In the genomic region with DNA sequence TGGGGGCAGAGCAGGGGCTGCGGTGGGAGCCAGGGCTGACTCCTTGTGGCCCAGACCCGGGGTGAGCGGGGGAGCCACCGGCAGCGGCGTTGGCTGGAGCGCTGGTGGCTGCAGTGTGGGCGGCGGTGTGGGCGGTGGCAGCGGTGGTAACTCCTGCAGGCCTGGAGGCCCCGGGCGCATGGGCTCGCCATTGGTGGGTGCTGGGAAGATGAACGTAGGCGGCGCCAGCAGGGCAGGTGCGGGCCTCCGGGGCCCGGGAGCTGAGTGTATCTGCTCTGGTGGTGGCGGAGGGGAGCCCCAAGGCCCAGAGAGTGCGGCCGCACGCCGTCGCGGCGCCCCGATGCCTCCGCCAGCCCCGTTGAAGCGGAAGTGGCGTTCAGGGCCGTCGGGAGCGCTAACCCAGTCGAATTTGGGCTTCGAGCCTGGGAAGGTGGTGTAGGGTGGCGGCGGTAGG, we compare ENCODE assay signal across 27 cellular contexts. TPM values are rescaled to one million over a fixed set of nuclear protein-coding genes. Genes with fewer than 3 reads are reported as not detected.
DNase-seq lines count a peak whose midpoint lies in the region; ATAC-seq, FAIRE-seq and TF ChIP-seq lines count a peak whose summit lies in the region.
"Had no signal": no experiment of that assay in that cellular context is flagged by ENCODE, and none has a peak within 500 bp of the region (broad histone marks: within the 10 kb centered on the region; RNA-seq: fewer than 3 reads in every experiment).

No MANE protein-coding gene starts in this region.

- H3K4me3 Mint-ChIP-seq in CD8-positive, alpha-beta T cell: no peak overlapping the region

- peaks cover 18% of the 10 kb centered on the region for H3F3A ChIP-seq in SK-N-SH (replicated peaks; ENCODE audit: insufficient read depth)

- no peaks in the 10 kb centered on the region for H3K27me3 ChIP-seq in SK-N-SH (ENCODE audit: insufficient read depth)
- no peaks in the 10 kb centered on the region; a peak in 1 of 4 replicates for H3K27me3 ChIP-seq in GM12878 (replicated peaks in 1 of 2; ENCODE audit: control insufficient read depth in 2 of 2, insufficient read depth in 2 of 2, low read length in 1 of 2)
- H3K27me3 ChIP-seq in CD8-positive, alpha-beta T cell (ENCODE audit: insufficient read depth, low read length): peaks cover 4% of the 10 kb centered on the region
- H3K27me3 ChIP-seq in vagina: no peaks in the 10 kb centered on the region
- H3K27me3 ChIP-seq: dorsolateral prefrontal cortex had no signal

- H3K36me3 ChIP-seq in SK-N-SH (replicated peaks in 1 of 2; ENCODE audit: control insufficient read depth in 1 of 2, insufficient read depth in 2 of 2, low read length in 1 of 2) (peaks cover 10 to 35% of the 10 kb centered on the region in 2 experiments), GM12878 (ENCODE audit: control insufficient read depth in 2 of 2, insufficient read depth in 2 of 2, low read length in 1 of 2) (peaks cover 11 to 15% of the 10 kb centered on the region in 2 experiments; a peak in 3 of 4 replicates), vagina (peaks cover 0 to 36% of the 10 kb centered on the region in 2 donors)
- H3K36me3 ChIP-seq in CD8-positive, alpha-beta T cell (ENCODE audit: insufficient read depth, low read length): peaks cover 32% of the 10 kb centered on the region

- intact Hi-C loops in GM12878 (cut with micrococcal nuclease; ENCODE audit: unreplicated experiment): loop anchor here (5.0 kb wide), 1 partner anchor 154 kb away; no protein-coding TSS in a partner anchor
- intact Hi-C loops in CD8-positive, alpha-beta T cell (cut with DNase I, micrococcal nuclease): loop anchor here in 1 of 2 experiments (5.0 to 10.0 kb wide), 3 partner anchors 49 to 1959 kb away; partner anchors contain the start of genes C19orf47, CATSPERG, EIF3K and MAP4K1
- intact Hi-C loops in vagina (cut with DNase I): no loop called here

- BruUV-seq in GM12878 (replicated peaks; lab: Mats Ljungman, UMichigan): no TSS peak

- WGBS in SK-N-SH (ENCODE audit: low lambda C conversion rate): 97% methylated on average over 39 of the region's 40 CpGs
- WGBS in GM12878 (ENCODE audit: insufficient coverage, insufficient replicate concordance, low lambda C conversion rate, missing lambda C conversion rate): 82% methylated on average over 38 of the region's 40 CpGs

- H3K4me1 ChIP-seq in SK-N-SH (ENCODE audit: control insufficient read depth in 1 of 2, insufficient read depth in 2 of 2, low read depth in 1 of 2, low read length in 1 of 2) (peaks cover 4 to 13% of the 10 kb centered on the region in 2 experiments; a peak in 2 of 4 replicates), GM12878 (ENCODE audit: control insufficient read depth, insufficient read depth, low read length) (peaks cover 12% of the 10 kb centered on the region), vagina (peaks cover 39% of the 10 kb centered on the region)
- peaks cover 36% of the 10 kb centered on the region for H3K4me1 ChIP-seq in CD8-positive, alpha-beta T cell (ENCODE audit: insufficient read depth, low read length)

- TF ChIP-seq RAD21 in SK-N-SH (IDR thresholded peaks at IDR 0.05; ENCODE audit: low read length): no peak
- TF ChIP-seq RAD21 in GM12878 (IDR thresholded peaks at IDR 0.05; ENCODE audit: insufficient read depth, low read depth, low read length): no peak

- H3K9me2 ChIP-seq in SK-N-SH: no peaks in the 10 kb centered on the region

- no peak overlapping the region for H3K27ac Mint-ChIP-seq in CD8-positive, alpha-beta T cell
- H3K27ac Mint-ChIP-seq: activated T-helper 17 cell treated with anti-CD3 and anti-CD28 coated beads, Interleukin-2, amount 50 U/mL, for 72 hours; CD4-positive, alpha-beta T cell had no signal

- H2AFZ ChIP-seq in SK-N-SH (ENCODE audit: low read depth) (no peak overlapping the region), GM12878 (ENCODE audit: control insufficient read depth, low read depth, low read length) (no peak overlapping the region)

- no peak overlapping the region for H3K27ac ChIP-seq in SK-N-SH (ENCODE audit: low read depth in 2 of 2, low read length in 1 of 2)
- H3K27ac ChIP-seq in GM12878 (ENCODE audit: control insufficient read depth, insufficient read depth): no peak overlapping the region
- H3K27ac ChIP-seq in CD8-positive, alpha-beta T cell (ENCODE audit: low read depth, low read length): no peak overlapping the region
- H3K27ac ChIP-seq in vagina: no peak overlapping the region
- H3K27ac ChIP-seq: dorsolateral prefrontal cortex, HL-60, KMS-11, thoracic aorta had no signal

- TF ChIP-seq EP300 in SK-N-SH (IDR thresholded peaks at IDR 0.05; ENCODE audit: borderline replicate concordance in 1 of 2, low read depth in 1 of 2, low read length in 1 of 2) (no peak), GM12878 (IDR thresholded peaks at IDR 0.05; ENCODE audit: borderline replicate concordance in 1 of 2, control insufficient read depth in 1 of 2, low read depth in 2 of 2, low read length in 2 of 2) (no peak)

- peaks cover 42% of the 10 kb centered on the region for H3K36me3 Mint-ChIP-seq in CD8-positive, alpha-beta T cell

- FAIRE-seq in GM12891 (lab: Jason Lieb, UNC): peak; percentile 67
- no peak for FAIRE-seq in GM12878 (lab: Jason Lieb, UNC)
- FAIRE-seq: GM19239, H54, keratinocyte had no signal

- CTCF ChIA-PET in SK-N-SH (lab: Yijun Ruan, JAX): no interaction called here
- CTCF ChIA-PET in GM12878 (lab: Yijun Ruan, JAX): no interaction called here
- CTCF ChIA-PET in CD8-positive, alpha-beta T cell (lab: Charles Lee): interaction anchor here (1.3 to 1.4 kb wide), 2 partner anchors 50 to 141 kb away, joined by 3 to 4 read pairs; partner anchors contain the start of gene CATSPERG

- RAD21 ChIA-PET in GM12878 (lab: Charles Lee; ENCODE audit: unreplicated experiment): no interaction called here

- H4K20me1 ChIP-seq in SK-N-SH (ENCODE audit: insufficient read depth) (0 out of 2 replicates have a peak, but pooled peaks cover 5% of the 10 kb centered on the region), GM12878 (ENCODE audit: control insufficient read depth, insufficient read depth) (peaks cover 1% of the 10 kb centered on the region; the same call in 1 of the 2 replicates)

- no peak overlapping the region for H3K9ac ChIP-seq in SK-N-SH
- H3K9ac ChIP-seq in GM12878 (ENCODE audit: control insufficient read depth, insufficient read depth, low read length): no peak overlapping the region
- H3K9ac ChIP-seq: KMS-11 had no signal

- DNase-seq in SK-N-SH: peak; percentile 34
- DNase-seq in GM12891 (ENCODE audit: insufficient read length, low spot score): peak; percentile 70
- DNase-seq in GM12878 (ENCODE audit: low read depth, low spot score): no peak
- DNase-seq in left kidney (ENCODE audit: low read depth, low spot score): peak; percentile 78
- no peak for DNase-seq in CD8-positive, alpha-beta T cell
- DNase-seq in superior temporal gyrus (ENCODE audit: extremely low spot score): no peak
- DNase-seq in vagina (ENCODE audit: extremely low spot score in 2 of 2): no peak
- DNase-seq: 8988T; CD4-positive, alpha-beta T cell; dorsolateral prefrontal cortex; mesenchymal stem cell; naive thymus-derived CD8-positive, alpha-beta T cell; NCI-H1048; NCI-H524 treated with DMSO at 0.1 percent for 48 hours; SW 1271 had no signal

- H3K9me3 Mint-ChIP-seq in CD8-positive, alpha-beta T cell: no peaks in the 10 kb centered on the region
- H3K9me3 Mint-ChIP-seq: activated T-helper 17 cell treated with anti-CD3 and anti-CD28 coated beads, Interleukin-2, amount 50 U/mL, for 72 hours; CD4-positive, alpha-beta T cell; naive thymus-derived CD8-positive, alpha-beta T cell had no signal

- peaks cover 18% of the 10 kb centered on the region for H3K79me2 ChIP-seq in SK-N-SH (ENCODE audit: insufficient read depth)
- no peaks in the 10 kb centered on the region for H3K79me2 ChIP-seq in GM12878 (ENCODE audit: control insufficient read depth, insufficient read depth, low read length)

- in situ Hi-C loops in GM12878 (cut with MboI): no loop called here

- 0 out of 2 replicates have a peak, but pooled peaks have one; percentile 11 for TF ChIP-seq POLR2A in GM12891 (IDR thresholded peaks at IDR 0.05; ENCODE audit: low read depth, low read length)
- TF ChIP-seq POLR2A in GM12878 (IDR thresholded peaks at IDR 0.05; ENCODE audit: low read depth, low read length): 0 out of 2 replicates have a peak, but pooled peaks have one; percentile 27
- TF ChIP-seq POLR2A in vagina (IDR thresholded peaks at IDR 0.05): no peak

- POLR2A ChIA-PET in SK-N-SH (lab: Yijun Ruan, JAX) (interaction anchor here (0.9 to 1.5 kb wide), 2 partner anchors 10 to 12 kb away, joined by 3 to 6 read pairs; partner anchors contain the start of gene PSMD8), GM12878 (lab: Charles Lee) (no interaction called here)
- POLR2A ChIA-PET in CD8-positive, alpha-beta T cell (lab: Charles Lee): interaction anchor here (2.7 kb wide), 1 partner anchor 12 kb away, joined by 9 read pairs; the partner anchor contains the start of gene PSMD8

- H3K4me2 ChIP-seq in SK-N-SH (no peak overlapping the region), GM12878 (ENCODE audit: control insufficient read depth, insufficient read depth) (no peak overlapping the region)

- SMC1A ChIA-PET in GM12878 (lab: Charles Lee; ENCODE audit: uncharacterized antibody, unreplicated experiment): no interaction called here

- H3K9me3 ChIP-seq in SK-N-SH: no peaks in the 10 kb centered on the region
- no peaks in the 10 kb centered on the region for H3K9me3 ChIP-seq in GM12878 (replicated peaks; ENCODE audit: control insufficient read depth, insufficient read depth, low read length)
- no peaks in the 10 kb centered on the region for H3K9me3 ChIP-seq in CD8-positive, alpha-beta T cell (ENCODE audit: low read length)
- H3K9me3 ChIP-seq in vagina: no peaks in the 10 kb centered on the region
- H3K9me3 ChIP-seq: thoracic aorta had no signal

- peaks cover 19% of the 10 kb centered on the region for H3K4me1 Mint-ChIP-seq in CD8-positive, alpha-beta T cell (ENCODE audit: low read depth)

- TF ChIP-seq CTCF in SK-N-SH (IDR thresholded peaks at IDR 0.05) (no peak), GM12878 (IDR thresholded peaks at IDR 0.05 in 2 of 3, conservative IDR thresholded peaks at IDR 0.05 in 1 of 3; ENCODE audit: control insufficient read depth in 2 of 3, extremely low read depth in 1 of 3, insufficient read depth in 1 of 3, low read depth in 3 of 3, low read length in 3 of 3) (no peak), vagina (IDR thresholded peaks at IDR 0.05) (no peak)
- TF ChIP-seq CTCF in CD8-positive, alpha-beta T cell (IDR thresholded peaks at IDR 0.05): no peak

- no peak overlapping the region for H3K4me3 ChIP-seq in SK-N-SH (ENCODE audit: low read depth in 2 of 2, low read length in 1 of 2)
- H3K4me3 ChIP-seq in GM12878: no peak overlapping the region
- no peak overlapping the region for H3K4me3 ChIP-seq in CD8-positive, alpha-beta T cell (ENCODE audit: low read depth, low read length)
- H3K4me3 ChIP-seq in vagina: no peak overlapping the region

- ATAC-seq in SK-N-SH treated with all-trans-retinoic acid at 6 μM for 48 hours (no peak), GM12878 (no peak)
- ATAC-seq in CD8-positive, alpha-beta T cell: no peak
- ATAC-seq: activated T-helper 17 cell treated with anti-CD3 and anti-CD28 coated beads, Interleukin-2, amount 50 U/mL, for 72 hours; esophagus mucosa; naive thymus-derived CD8-positive, alpha-beta T cell had no signal

- peaks cover 30% of the 10 kb centered on the region for H3K27me3 Mint-ChIP-seq in CD8-positive, alpha-beta T cell (ENCODE audit: low read depth)

RNA-seq across cellular contexts. Expression of gene GGN, which starts 2.0 kb away (rescaled TPM):
- 0.48 and 0.52 TPM in 2 replicates for polyA plus RNA-seq in SK-N-SH (2012; rRNA removed)
- 0.37 and 0.63 TPM in 2 replicates for polyA plus RNA-seq in SK-N-SH (2012; cell fraction: cytosol; rRNA removed)
- polyA plus RNA-seq in SK-N-SH (2012; cell fraction: nucleus; rRNA removed): 2.0 and 4.0 TPM in 2 replicates
- not detected for polyA plus RNA-seq in GM12891 (2012; ENCODE audit: low read depth, missing spikeins)
- not detected in 2 replicates for total RNA-seq in GM12878 (2013; cell fraction: nucleolus; rRNA removed)
- not detected in 2 replicates for total RNA-seq in GM12878 (2014; rRNA removed)
- total RNA-seq in GM12878 (2014; rRNA removed; fragmentation: Illumina TruSeq; extraction: Trizol): not detected in 2 replicates
- total RNA-seq in GM12878 (2021): not detected in 2 replicates
- polyA plus RNA-seq in GM12878 (2011; ENCODE audit: low read depth): not detected
- not detected in 2 replicates for polyA plus RNA-seq in GM12878 (2011; rRNA removed)
- not detected in 2 replicates for polyA plus RNA-seq in GM12878 (2011; cell fraction: cytosol; rRNA removed)
- polyA plus RNA-seq in GM12878 (2011; cell fraction: nucleus; rRNA removed): not detected in 2 replicates
- polyA plus RNA-seq in GM12878 (2012): 0.25 and 0.37 TPM in 2 replicates
- polyA plus RNA-seq in GM12878 (2014; fragmentation: Illumina TruSeq; extraction: Trizol): not detected in 2 replicates
- not detected for polyA plus RNA-seq in GM12878 (2014; fragmentation: Nextera tagmentation; extraction: Ambion mirVana)
- polyA plus RNA-seq in GM12878 (2014; rRNA removed): not detected in 2 replicates
- not detected for polyA plus RNA-seq in GM12878 (2016; fragmentation: Nextera tagmentation; extraction: Ambion mirVana)
- not detected in 2 replicates for polyA minus RNA-seq in GM12878 (2011; rRNA and poly(A)+ RNA removed)
- not detected in 2 replicates for polyA minus RNA-seq in GM12878 (2011; cell fraction: cytosol; rRNA and poly(A)+ RNA removed)
- polyA minus RNA-seq in GM12878 (2011; cell fraction: nucleus; rRNA and poly(A)+ RNA removed): not detected in 2 replicates
- under 1 TPM in 1 of 2 experiments, not detected in 1; 0.67 TPM for total RNA-seq in CD8-positive, alpha-beta T cell
- total RNA-seq in vagina: not detected
- total RNA-seq: Daoy; esophagus mucosa; naive thymus-derived CD8-positive, alpha-beta T cell had no signal
- polyA plus RNA-seq: keratinocyte; naive thymus-derived CD8-positive, alpha-beta T cell had no signal

RNA-seq across cellular contexts. Expression of gene SPRED3, which starts 2.7 kb away (rescaled TPM):
- 10.5 and 11.1 TPM in 2 replicates for polyA plus RNA-seq in SK-N-SH (2012; rRNA removed)
- 4.3 and 5.6 TPM in 2 replicates for polyA plus RNA-seq in SK-N-SH (2012; cell fraction: cytosol; rRNA removed)
- polyA plus RNA-seq in SK-N-SH (2012; cell fraction: nucleus; rRNA removed): 50.6 and 58.3 TPM in 2 replicates
- polyA plus RNA-seq in GM12891 (2012; ENCODE audit: low read depth, missing spikeins): 0.40 TPM
- total RNA-seq in GM12878 (2013; cell fraction: nucleolus; rRNA removed): 2.1 and 4.2 TPM in 2 replicates
- 0.05 TPM in 1 of 2 replicates, not detected in the other for total RNA-seq in GM12878 (2014; rRNA removed)
- total RNA-seq in GM12878 (2014; rRNA removed; fragmentation: Illumina TruSeq; extraction: Trizol): 0.23 and 0.27 TPM in 2 replicates
- total RNA-seq in GM12878 (2021): 1.2 and 1.5 TPM in 2 replicates
- 0.04 TPM for polyA plus RNA-seq in GM12878 (2011; ENCODE audit: low read depth)
- polyA plus RNA-seq in GM12878 (2011; rRNA removed): 0.61 and 0.79 TPM in 2 replicates
- polyA plus RNA-seq in GM12878 (2011; cell fraction: cytosol; rRNA removed): 0.18 and 0.40 TPM in 2 replicates
- polyA plus RNA-seq in GM12878 (2011; cell fraction: nucleus; rRNA removed): 4.8 and 6.4 TPM in 2 replicates
- 0.91 and 2.4 TPM in 2 replicates for polyA plus RNA-seq in GM12878 (2012)
- polyA plus RNA-seq in GM12878 (2014; fragmentation: Illumina TruSeq; extraction: Trizol): 0.11 and 0.24 TPM in 2 replicates
- under 1 TPM; 0.09 to 0.32 TPM for polyA plus RNA-seq in GM12878 (2014; fragmentation: Nextera tagmentation; extraction: Ambion mirVana)
- polyA plus RNA-seq in GM12878 (2014; rRNA removed): 0.31 and 0.88 TPM in 2 replicates
- under 1 TPM in 1 of 2 experiments, not detected in 1; 0.47 TPM for polyA plus RNA-seq in GM12878 (2016; fragmentation: Nextera tagmentation; extraction: Ambion mirVana)
- 0.52 and 0.73 TPM in 2 replicates for polyA minus RNA-seq in GM12878 (2011; rRNA and poly(A)+ RNA removed)
- not detected in 2 replicates for polyA minus RNA-seq in GM12878 (2011; cell fraction: cytosol; rRNA and poly(A)+ RNA removed)
- polyA minus RNA-seq in GM12878 (2011; cell fraction: nucleus; rRNA and poly(A)+ RNA removed): 1.1 and 2.0 TPM in 2 replicates
- total RNA-seq in CD8-positive, alpha-beta T cell: under 1 TPM; 0.68 to 1.00 TPM
- 0.49 TPM for total RNA-seq in vagina

RNA-seq across cellular contexts. Expression of gene PSMD8, which starts 11.5 kb away (rescaled TPM):
- 400 and 453 TPM in 2 replicates for polyA plus RNA-seq in SK-N-SH (2012; rRNA removed)
- polyA plus RNA-seq in SK-N-SH (2012; cell fraction: cytosol; rRNA removed): 207 and 336 TPM in 2 replicates
- 110 and 206 TPM in 2 replicates for polyA plus RNA-seq in SK-N-SH (2012; cell fraction: nucleus; rRNA removed)
- polyA plus RNA-seq in GM12891 (2012; ENCODE audit: low read depth, missing spikeins): 171 TPM
- total RNA-seq in GM12878 (2013; cell fraction: nucleolus; rRNA removed): 69.3 and 72.2 TPM in 2 replicates
- total RNA-seq in GM12878 (2014; rRNA removed): 294 and 336 TPM in 2 replicates
- 164 and 180 TPM in 2 replicates for total RNA-seq in GM12878 (2014; rRNA removed; fragmentation: Illumina TruSeq; extraction: Trizol)
- total RNA-seq in GM12878 (2021): 180 and 189 TPM in 2 replicates
- 83.0 TPM for polyA plus RNA-seq in GM12878 (2011; ENCODE audit: low read depth)
- polyA plus RNA-seq in GM12878 (2011; rRNA removed): 235 and 409 TPM in 2 replicates
- polyA plus RNA-seq in GM12878 (2011; cell fraction: cytosol; rRNA removed): 430 and 613 TPM in 2 replicates
- polyA plus RNA-seq in GM12878 (2011; cell fraction: nucleus; rRNA removed): 204 and 265 TPM in 2 replicates
- polyA plus RNA-seq in GM12878 (2012): 160 and 165 TPM in 2 replicates
- 184 and 210 TPM in 2 replicates for polyA plus RNA-seq in GM12878 (2014; fragmentation: Illumina TruSeq; extraction: Trizol)
- 10 to 100 TPM; 81.2 to 99.0 TPM for polyA plus RNA-seq in GM12878 (2014; fragmentation: Nextera tagmentation; extraction: Ambion mirVana)
- 329 and 346 TPM in 2 replicates for polyA plus RNA-seq in GM12878 (2014; rRNA removed)
- polyA plus RNA-seq in GM12878 (2016; fragmentation: Nextera tagmentation; extraction: Ambion mirVana): 100 to 1,000 TPM; 327 to 341 TPM
- 244 and 321 TPM in 2 replicates for polyA minus RNA-seq in GM12878 (2011; rRNA and poly(A)+ RNA removed)
- polyA minus RNA-seq in GM12878 (2011; cell fraction: cytosol; rRNA and poly(A)+ RNA removed): 59.7 and 83.7 TPM in 2 replicates
- 42.4 and 72.0 TPM in 2 replicates for polyA minus RNA-seq in GM12878 (2011; cell fraction: nucleus; rRNA and poly(A)+ RNA removed)
- total RNA-seq in CD8-positive, alpha-beta T cell: 10 to 100 TPM; 71.5 to 75.1 TPM
- 169 TPM for total RNA-seq in vagina

RNA-seq across cellular contexts. Expression of gene FAM98C, which starts 17.1 kb away (rescaled TPM):
- polyA plus RNA-seq in SK-N-SH (2012; rRNA removed) (24.9 and 26.7 TPM in 2 replicates), GM12878 (2011; rRNA removed) (4.5 and 8.8 TPM in 2 replicates), GM12878 (2014; fragmentation: Illumina TruSeq; extraction: Trizol) (1.7 and 3.5 TPM in 2 replicates), GM12878 (2014; fragmentation: Nextera tagmentation; extraction: Ambion mirVana) (1 to 10 TPM; 1.4 to 2.3 TPM), GM12878 (2014; rRNA removed) (17.1 and 23.5 TPM in 2 replicates), GM12878 (2016; fragmentation: Nextera tagmentation; extraction: Ambion mirVana) (10 to 100 TPM; 13.5 to 17.2 TPM)
- 10.6 and 16.0 TPM in 2 replicates for polyA plus RNA-seq in SK-N-SH (2012; cell fraction: cytosol; rRNA removed)
- 64.7 and 94.3 TPM in 2 replicates for polyA plus RNA-seq in SK-N-SH (2012; cell fraction: nucleus; rRNA removed)
- 10.3 TPM for polyA plus RNA-seq in GM12891 (2012; ENCODE audit: low read depth, missing spikeins)
- total RNA-seq in GM12878 (2013; cell fraction: nucleolus; rRNA removed): 25.4 and 31.4 TPM in 2 replicates
- total RNA-seq in GM12878 (2014; rRNA removed) (9.8 and 10.2 TPM in 2 replicates), GM12878 (2014; rRNA removed; fragmentation: Illumina TruSeq; extraction: Trizol) (6.8 and 7.0 TPM in 2 replicates), GM12878 (2021) (11.2 and 14.2 TPM in 2 replicates), vagina (32.7 TPM)
- polyA plus RNA-seq in GM12878 (2011; ENCODE audit: low read depth): 5.0 TPM
- 13.9 and 19.4 TPM in 2 replicates for polyA plus RNA-seq in GM12878 (2011; cell fraction: cytosol; rRNA removed)
- 33.4 and 38.9 TPM in 2 replicates for polyA plus RNA-seq in GM12878 (2011; cell fraction: nucleus; rRNA removed)
- polyA plus RNA-seq in GM12878 (2012): 14.4 and 15.0 TPM in 2 replicates
- polyA minus RNA-seq in GM12878 (2011; rRNA and poly(A)+ RNA removed): 4.2 and 10.1 TPM in 2 replicates
- 7.9 and 8.8 TPM in 2 replicates for polyA minus RNA-seq in GM12878 (2011; cell fraction: cytosol; rRNA and poly(A)+ RNA removed)
- 6.8 and 10.3 TPM in 2 replicates for polyA minus RNA-seq in GM12878 (2011; cell fraction: nucleus; rRNA and poly(A)+ RNA removed)
- 10 to 100 TPM; 28.2 to 29.3 TPM for total RNA-seq in CD8-positive, alpha-beta T cell

RNA-seq across cellular contexts. Expression of gene RASGRP4, which starts 40.2 kb away (rescaled TPM):
- polyA plus RNA-seq in SK-N-SH (2012; rRNA removed): not detected in 2 replicates
- not detected in 2 replicates for polyA plus RNA-seq in SK-N-SH (2012; cell fraction: cytosol; rRNA removed)
- polyA plus RNA-seq in SK-N-SH (2012; cell fraction: nucleus; rRNA removed): not detected in 2 replicates
- polyA plus RNA-seq in GM12891 (2012; ENCODE audit: low read depth, missing spikeins): 4.2 TPM
- total RNA-seq in GM12878 (2013; cell fraction: nucleolus; rRNA removed): 3.5 and 4.8 TPM in 2 replicates
- 4.8 and 5.7 TPM in 2 replicates for total RNA-seq in GM12878 (2014; rRNA removed)
- 2.0 and 2.8 TPM in 2 replicates for total RNA-seq in GM12878 (2014; rRNA removed; fragmentation: Illumina TruSeq; extraction: Trizol)
- total RNA-seq in GM12878 (2021): 5.9 TPM in 2 replicates
- 1.2 TPM for polyA plus RNA-seq in GM12878 (2011; ENCODE audit: low read depth)
- 0.04 and 0.24 TPM in 2 replicates for polyA plus RNA-seq in GM12878 (2011; rRNA removed)
- polyA plus RNA-seq in GM12878 (2011; cell fraction: cytosol; rRNA removed): 0.22 and 0.30 TPM in 2 replicates
- 0.38 and 0.55 TPM in 2 replicates for polyA plus RNA-seq in GM12878 (2011; cell fraction: nucleus; rRNA removed)
- 2.5 and 2.6 TPM in 2 replicates for polyA plus RNA-seq in GM12878 (2012)
- polyA plus RNA-seq in GM12878 (2014; fragmentation: Illumina TruSeq; extraction: Trizol): 4.2 and 5.5 TPM in 2 replicates
- polyA plus RNA-seq in GM12878 (2014; fragmentation: Nextera tagmentation; extraction: Ambion mirVana): under 1 TPM; 0.26 to 0.55 TPM
- polyA plus RNA-seq in GM12878 (2014; rRNA removed): 6.6 and 7.4 TPM in 2 replicates
- polyA plus RNA-seq in GM12878 (2016; fragmentation: Nextera tagmentation; extraction: Ambion mirVana): 1 to 10 TPM; 2.4 to 3.8 TPM
- polyA minus RNA-seq in GM12878 (2011; rRNA and poly(A)+ RNA removed): 0.21 TPM in 1 of 2 replicates, not detected in the other
- polyA minus RNA-seq in GM12878 (2011; cell fraction: cytosol; rRNA and poly(A)+ RNA removed): not detected in 2 replicates
- polyA minus RNA-seq in GM12878 (2011; cell fraction: nucleus; rRNA and poly(A)+ RNA removed): 0.12 TPM in 1 of 2 replicates, not detected in the other
- total RNA-seq in CD8-positive, alpha-beta T cell: not detected
- 2.9 TPM for total RNA-seq in vagina
- total RNA-seq: bronchial epithelial cell; Daoy; glomerular endothelial cell; naive thymus-derived CD8-positive, alpha-beta T cell had no signal
- polyA plus RNA-seq: keratinocyte had no signal

Comparison
In these comparisons a context has a peak if more than half of its experiments do, and no peak if none do; other contexts are left out.
1. DNase-seq: peak in SK-N-SH (single experiment), GM12891 (single experiment) and left kidney (single experiment); none in GM12878 (single experiment), CD8-positive, alpha-beta T cell (0 of 7), superior temporal gyrus (single experiment) and vagina (0 of 2).
2. POLR2A ChIP-seq: peak in GM12891 (single experiment) and GM12878 (single experiment); none in vagina (0 of 2).